Comparison of ENCODE assay signal across 19 cellular contexts in the genomic region with DNA sequence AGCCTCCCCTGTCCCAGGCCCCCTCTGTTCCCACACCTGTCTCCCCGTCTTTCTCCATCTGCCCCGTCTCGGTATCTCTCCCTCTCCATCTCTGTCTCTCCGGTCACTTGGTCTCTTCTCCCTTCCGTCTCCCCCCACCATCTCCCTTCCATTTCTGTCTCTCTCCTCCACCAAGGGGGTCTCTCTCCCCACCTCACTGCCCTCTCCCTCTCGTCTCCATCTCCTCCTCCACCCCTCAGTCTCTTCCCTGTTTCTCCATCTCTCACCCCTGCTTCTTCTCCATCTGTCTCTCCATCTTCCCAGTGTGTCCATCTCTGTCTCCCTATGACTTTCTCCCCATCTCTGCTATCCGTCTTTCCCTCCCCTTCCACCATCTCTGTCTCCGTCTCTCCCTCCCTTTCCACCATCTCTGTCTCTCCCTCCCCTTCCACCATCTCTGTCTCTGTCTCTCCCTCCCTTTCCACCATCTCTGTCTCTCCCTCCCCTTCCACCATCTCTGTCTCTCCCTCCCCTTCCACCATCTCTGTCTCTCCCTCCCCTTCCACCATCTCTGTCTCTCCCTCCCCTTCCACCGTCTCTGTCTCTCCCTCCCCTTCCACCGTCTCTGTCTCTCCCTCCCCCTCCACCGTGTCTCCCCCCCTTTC. TPM values are rescaled to one million over a fixed set of nuclear protein-coding genes. Genes with fewer than 3 reads are reported as not detected.
"Had no signal": no experiment of that assay in that cellular context is flagged by ENCODE, and none has a peak within 500 bp of the region (broad histone marks: within the 10 kb centered on the region; RNA-seq: fewer than 3 reads in every experiment).

No MANE protein-coding gene starts in this region.

- H3K4me3 Mint-ChIP-seq: type B pancreatic cell had no signal

- H3K36me3 Mint-ChIP-seq: type B pancreatic cell had no signal

- H3K9me3 ChIP-seq: ascending aorta, left lung, ovary, psoas muscle, testis had no signal

- H3K36me3 ChIP-seq: ascending aorta, left lung, ovary, WERI-Rb-1 had no signal

- ATAC-seq: left lung, psoas muscle, right cardiac atrium had no signal

- H3K27ac Mint-ChIP-seq: type B pancreatic cell had no signal

- H3K4me3 ChIP-seq: ascending aorta, coronary artery, left lung, ovary, psoas muscle, testis had no signal

- H3K4me1 ChIP-seq: ascending aorta, psoas muscle had no signal

- H3K27me3 ChIP-seq: testis had no signal

- H3K9me3 Mint-ChIP-seq: type B pancreatic cell had no signal

- DNase-seq: activated CD4-positive, alpha-beta T cell treated with anti-CD3 and anti-CD28 coated beads, Interleukin-2, amount 50 U/mL, for 4 hours; activated naive CD4-positive, alpha-beta T cell treated with Interleukin-2 at 50 U/mL for 16 hours; erythroblast; foreskin melanocyte; head of caudate nucleus; midbrain; ovary; psoas muscle; stimulated activated CD4-positive, alpha-beta T cell treated with anti-CD3 and anti-CD28 coated beads, Interleukin-2, amount 100 ng/mL, for 24 hours; testis; WERI-Rb-1 had no signal

RNA-seq across cellular contexts. Expression of a gene that starts 13.9 kb away (rescaled TPM):
- total RNA-seq: ascending aorta, kidney epithelial cell, lung microvascular endothelial cell, psoas muscle, skeletal muscle tissue had no signal

RNA-seq across cellular contexts. Expression of a gene that starts 37.2 kb away (rescaled TPM):
- total RNA-seq: ascending aorta, kidney epithelial cell, lung microvascular endothelial cell had no signal
